ENCODE assay signal across 9 cellular contexts in the genomic region with DNA sequence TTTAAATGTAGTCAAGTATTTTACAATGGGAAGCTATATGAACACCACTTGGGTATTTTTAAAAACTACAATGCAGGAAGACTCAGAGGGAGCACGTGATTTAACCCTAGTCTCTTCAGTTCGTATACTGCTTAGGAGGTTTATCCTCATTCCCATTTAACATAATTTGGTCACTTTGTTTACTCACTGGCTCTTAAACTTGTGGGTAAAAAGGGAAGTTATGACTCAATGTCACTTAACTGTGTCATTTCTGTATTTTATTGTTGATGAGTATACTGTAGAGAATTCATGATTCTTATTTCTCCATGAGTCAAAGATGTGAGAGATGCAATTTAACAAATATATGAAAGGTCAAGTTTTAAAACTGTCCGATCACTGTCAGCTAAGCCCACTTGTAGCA. TPM values are rescaled to one million over a fixed set of nuclear protein-coding genes. Genes with fewer than 3 reads are reported as not detected.
DNase-seq lines count a peak whose midpoint lies in the region; TF ChIP-seq lines count a peak whose summit lies in the region.
"Had no signal": no experiment of that assay in that cellular context is flagged by ENCODE, and none has a peak within 500 bp of the region (broad histone marks: within the 10 kb centered on the region; RNA-seq: fewer than 3 reads in every experiment).

No MANE protein-coding gene starts in this region.

- peaks cover 0 to 16% (median 2%) of the 10 kb centered on the region in 4 donors for H3K4me1 ChIP-seq in transverse colon

- in situ Hi-C loops in transverse colon (cut with MboI; ENCODE audit: low pct_ligation_motif_present in 1 of 4, low pct_unique_long_range_greater_than_20kb in 1 of 4, low sequenced_read_pairs in 3 of 4): no loop called here

- no peak overlapping the region for H3K4me3 Mint-ChIP-seq in activated T-cell treated with anti-CD3 and anti-CD28 coated beads, Interleukin-2, amount 50 U/mL, for 24 hours
- H3K4me3 Mint-ChIP-seq in stimulated activated naive CD8-positive, alpha-beta T cell treated with anti-CD3 and anti-CD28 coated beads, Interleukin-15, Interleukin-2, amounts not matched to agents 100 ng/mL and 50 ng/mL, for 24 hours: no peak overlapping the region

- H3K9me3 ChIP-seq in transverse colon: no peaks in the 10 kb centered on the region

- H3K27me3 Mint-ChIP-seq in activated T-cell treated with anti-CD3 and anti-CD28 coated beads, Interleukin-2, amount 50 U/mL, for 24 hours: no peaks in the 10 kb centered on the region
- no peaks in the 10 kb centered on the region for H3K27me3 Mint-ChIP-seq in stimulated activated naive CD8-positive, alpha-beta T cell treated with anti-CD3 and anti-CD28 coated beads, Interleukin-15, Interleukin-2, amounts not matched to agents 100 ng/mL and 50 ng/mL, for 24 hours

- H3K27ac Mint-ChIP-seq in activated T-cell treated with anti-CD3 and anti-CD28 coated beads, Interleukin-2, amount 50 U/mL, for 24 hours: peak overlapping the region; percentile 44
- H3K27ac Mint-ChIP-seq in stimulated activated naive CD8-positive, alpha-beta T cell treated with anti-CD3 and anti-CD28 coated beads, Interleukin-15, Interleukin-2, amounts not matched to agents 100 ng/mL and 50 ng/mL, for 24 hours: peak overlapping the region; percentile 41

- intact Hi-C loops in transverse colon (cut with DNase I; ENCODE audit: low total_unique reads): no loop called here

- peaks cover 17% of the 10 kb centered on the region for H3K4me1 Mint-ChIP-seq in activated T-cell treated with anti-CD3 and anti-CD28 coated beads, Interleukin-2, amount 50 U/mL, for 24 hours (ENCODE audit: low read depth)
- peaks cover 17% of the 10 kb centered on the region for H3K4me1 Mint-ChIP-seq in stimulated activated naive CD8-positive, alpha-beta T cell treated with anti-CD3 and anti-CD28 coated beads, Interleukin-15, Interleukin-2, amounts not matched to agents 100 ng/mL and 50 ng/mL, for 24 hours (ENCODE audit: low read depth)

- H3K9me3 Mint-ChIP-seq in activated T-cell treated with anti-CD3 and anti-CD28 coated beads, Interleukin-2, amount 50 U/mL, for 24 hours: no peaks in the 10 kb centered on the region
- no peaks in the 10 kb centered on the region for H3K9me3 Mint-ChIP-seq in stimulated activated naive CD8-positive, alpha-beta T cell treated with anti-CD3 and anti-CD28 coated beads, Interleukin-15, Interleukin-2, amounts not matched to agents 100 ng/mL and 50 ng/mL, for 24 hours

- no peak overlapping the region for H3K27ac ChIP-seq in transverse colon
- H3K27ac ChIP-seq: C4-2B had no signal

- no peak for TF ChIP-seq POLR2A in transverse colon (IDR thresholded peaks at IDR 0.05)

- no peak for TF ChIP-seq EP300 in transverse colon (IDR thresholded peaks at IDR 0.05; ENCODE audit: low read depth)

- 31 to 38% methylated on average over 3 of the region's 3 CpGs for WGBS in transverse colon (ENCODE audit: low coverage in 1 of 2), 2 donors

- no peaks in the 10 kb centered on the region for H3K27me3 ChIP-seq in transverse colon

- no peak for DNase-seq in activated T-cell treated with anti-CD3 and anti-CD28 coated beads, Interleukin-2, amount 50 U/mL, for 24 hours
- DNase-seq in activated T-cell treated with anti-CD3 and anti-CD28 coated beads, Interleukin-2, amount 50 U/mL, for 1 hour: no peak
- DNase-seq in HS-5 (ENCODE audit: low read depth): peak; percentile 78
- DNase-seq in choroid plexus epithelial cell (ENCODE audit: low read depth): peak; percentile 20
- no peak for DNase-seq in ureter (ENCODE audit: low spot score)
- DNase-seq in transverse colon: no peak
- no peak for DNase-seq in stimulated activated naive CD4-positive, alpha-beta T cell (lab: John Stamatoyannopoulos, UW)

- peaks cover 0 to 53% (median 24%) of the 10 kb centered on the region in 4 donors for H3K36me3 ChIP-seq in transverse colon

- no peak overlapping the region for H3K4me3 ChIP-seq in choroid plexus epithelial cell (ENCODE audit: low read depth, low read length)
- no peak overlapping the region for H3K4me3 ChIP-seq in transverse colon

- no peak for TF ChIP-seq CTCF in choroid plexus epithelial cell (conservative IDR thresholded peaks at IDR 0.05; ENCODE audit: low read depth, low read length)
- TF ChIP-seq CTCF in transverse colon (IDR thresholded peaks at IDR 0.05): no peak

- H3K36me3 Mint-ChIP-seq in activated T-cell treated with anti-CD3 and anti-CD28 coated beads, Interleukin-2, amount 50 U/mL, for 24 hours (ENCODE audit: low read depth): peaks cover 56% of the 10 kb centered on the region
- H3K36me3 Mint-ChIP-seq in stimulated activated naive CD8-positive, alpha-beta T cell treated with anti-CD3 and anti-CD28 coated beads, Interleukin-15, Interleukin-2, amounts not matched to agents 100 ng/mL and 50 ng/mL, for 24 hours (ENCODE audit: low read depth): peaks cover 42% of the 10 kb centered on the region

RNA-seq across cellular contexts. Expression of gene SLC66A3, which starts 48.2 kb away (rescaled TPM):
- total RNA-seq in ureter (31.2 TPM), transverse colon (10 to 100 TPM in 3 of 4 donors, 1 to 10 TPM in 1; 2.2 to 67.3 (median 39.8) TPM)

Comparison
In these comparisons a context has a peak if more than half of its experiments do, and no peak if none do; other contexts are left out.
1. DNase-seq: peak in HS-5 (single experiment) and choroid plexus epithelial cell (single experiment); none in activated T-cell treated with anti-CD3 and anti-CD28 coated beads, Interleukin-2, amount 50 U/mL, for 24 hours (single experiment), activated T-cell treated with anti-CD3 and anti-CD28 coated beads, Interleukin-2, amount 50 U/mL, for 1 hour (single experiment), ureter (single experiment), transverse colon (single experiment) and stimulated activated naive CD4-positive, alpha-beta T cell (0 of 6).